ENCODE assay signal across 1 cellular context in the genomic region with DNA sequence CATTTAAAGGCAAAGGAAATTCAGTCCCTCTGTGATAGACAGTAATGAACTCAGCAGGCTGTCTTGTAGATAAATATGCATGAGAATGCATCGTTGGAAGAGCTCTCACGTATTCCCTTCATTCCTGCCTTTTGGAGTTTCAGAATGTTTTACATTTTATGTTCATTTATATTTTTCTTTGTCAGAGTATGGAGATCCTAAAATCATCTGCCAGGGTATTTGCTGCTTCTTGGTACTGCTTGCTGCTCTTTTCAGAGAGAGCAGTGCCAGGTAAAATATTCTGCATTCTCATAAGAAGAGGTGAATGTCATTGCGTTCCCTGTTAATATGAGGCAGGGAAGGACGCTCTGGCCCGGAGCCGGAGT.
TF ChIP-seq lines count a peak whose summit lies in the region.

No MANE protein-coding gene starts in this region.

TF ChIP-seq in neural cell, 6 proteins besides CTCF, POLR2A, EP300 and RAD21:
- no peak for TF ChIP-seq SMC3 (conservative IDR thresholded peaks at IDR 0.05; ENCODE audit: poor library complexity)
- TF ChIP-seq, protein P1, sequence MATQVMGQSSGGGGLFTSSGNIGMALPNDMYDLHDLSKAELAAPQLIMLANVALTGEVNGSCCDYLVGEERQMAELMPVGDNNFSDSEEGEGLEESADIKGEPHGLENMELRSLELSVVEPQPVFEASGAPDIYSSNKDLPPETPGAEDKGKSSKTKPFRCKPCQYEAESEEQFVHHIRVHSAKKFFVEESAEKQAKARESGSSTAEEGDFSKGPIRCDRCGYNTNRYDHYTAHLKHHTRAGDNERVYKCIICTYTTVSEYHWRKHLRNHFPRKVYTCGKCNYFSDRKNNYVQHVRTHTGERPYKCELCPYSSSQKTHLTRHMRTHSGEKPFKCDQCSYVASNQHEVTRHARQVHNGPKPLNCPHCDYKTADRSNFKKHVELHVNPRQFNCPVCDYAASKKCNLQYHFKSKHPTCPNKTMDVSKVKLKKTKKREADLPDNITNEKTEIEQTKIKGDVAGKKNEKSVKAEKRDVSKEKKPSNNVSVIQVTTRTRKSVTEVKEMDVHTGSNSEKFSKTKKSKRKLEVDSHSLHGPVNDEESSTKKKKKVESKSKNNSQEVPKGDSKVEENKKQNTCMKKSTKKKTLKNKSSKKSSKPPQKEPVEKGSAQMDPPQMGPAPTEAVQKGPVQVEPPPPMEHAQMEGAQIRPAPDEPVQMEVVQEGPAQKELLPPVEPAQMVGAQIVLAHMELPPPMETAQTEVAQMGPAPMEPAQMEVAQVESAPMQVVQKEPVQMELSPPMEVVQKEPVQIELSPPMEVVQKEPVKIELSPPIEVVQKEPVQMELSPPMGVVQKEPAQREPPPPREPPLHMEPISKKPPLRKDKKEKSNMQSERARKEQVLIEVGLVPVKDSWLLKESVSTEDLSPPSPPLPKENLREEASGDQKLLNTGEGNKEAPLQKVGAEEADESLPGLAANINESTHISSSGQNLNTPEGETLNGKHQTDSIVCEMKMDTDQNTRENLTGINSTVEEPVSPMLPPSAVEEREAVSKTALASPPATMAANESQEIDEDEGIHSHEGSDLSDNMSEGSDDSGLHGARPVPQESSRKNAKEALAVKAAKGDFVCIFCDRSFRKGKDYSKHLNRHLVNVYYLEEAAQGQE (IDR thresholded peaks at IDR 0.05; ENCODE audit: borderline replicate concordance): no peak
- TF ChIP-seq EZH2 (IDR thresholded peaks at IDR 0.05; ENCODE audit: borderline replicate concordance, insufficient read depth, low read length, poor library complexity, severe bottlenecking): no peak
